In genomic region chr4:182917182-182918043, GRCh38 we compare ENCODE assay signal across 1 cellular context.
TF ChIP-seq lines count a peak whose summit lies in the region.

DCTD (minus strand) TSS chr4:182917386; CDS start chr4:182915568, 1,818 bp downstream.

TF ChIP-seq in HepG2, 621 proteins besides CTCF, POLR2A, EP300 and RAD21 (continued from another document and continues in another):
- 0 out of 2 replicates have a peak, but pooled peaks have one; percentile 56 for TF ChIP-seq ZNF142 (CRISPR knock-in tag; IDR thresholded peaks at IDR 0.05)
- TF ChIP-seq ZFP36L2 (CRISPR knock-in tag; IDR thresholded peaks at IDR 0.05): no peak
- peak; percentile 76 for TF ChIP-seq ZGPAT (CRISPR knock-in tag; IDR thresholded peaks at IDR 0.05)
- TF ChIP-seq ZMYM4 (CRISPR knock-in tag; IDR thresholded peaks at IDR 0.05): peak; percentile 22; the same call in 1 of the 2 replicates
- 0 out of 2 replicates have a peak, but pooled peaks have one; percentile 20 for TF ChIP-seq NFAT5 (CRISPR knock-in tag; IDR thresholded peaks at IDR 0.05)
- TF ChIP-seq SOX13 (IDR thresholded peaks at IDR 0.05): no peak
- peak in 1 of 2 experiments; percentile 35; a peak in 1 of 4 replicates for TF ChIP-seq SOX13 (CRISPR knock-in tag; conservative IDR thresholded peaks at IDR 0.05 in 1 of 2, IDR thresholded peaks at IDR 0.05 in 1 of 2)
- 0 out of 2 replicates have a peak, but pooled peaks have one; percentile 15 for TF ChIP-seq ZNF703 (CRISPR knock-in tag; IDR thresholded peaks at IDR 0.05; ENCODE audit: borderline replicate concordance)
- TF ChIP-seq PRDM15 (CRISPR knock-in tag; IDR thresholded peaks at IDR 0.05): 0 out of 2 replicates have a peak, but pooled peaks have one; percentile 55
- TF ChIP-seq ZXDC (CRISPR knock-in tag; IDR thresholded peaks at IDR 0.05): 0 out of 2 replicates have a peak, but pooled peaks have one; percentile 58
- no peak for TF ChIP-seq HOXA7 (CRISPR knock-in tag; IDR thresholded peaks at IDR 0.05)
- peak; percentile 21; the same call in 1 of the 2 replicates for TF ChIP-seq SP2 (CRISPR knock-in tag; IDR thresholded peaks at IDR 0.05)
- peak; percentile 72; the same call in 1 of the 2 replicates for TF ChIP-seq ZBED4 (CRISPR knock-in tag; IDR thresholded peaks at IDR 0.05; ENCODE audit: borderline replicate concordance)
- peak; percentile 57; the same call in 1 of the 2 replicates for TF ChIP-seq ZNF572 (CRISPR knock-in tag; IDR thresholded peaks at IDR 0.05)
- TF ChIP-seq MTA1 (CRISPR knock-in tag; IDR thresholded peaks at IDR 0.05; ENCODE audit: borderline replicate concordance): peak; percentile 29; the same call in 1 of the 2 replicates
- TF ChIP-seq SRY (CRISPR knock-in tag; IDR thresholded peaks at IDR 0.05): peak; percentile 72; the same call in 1 of the 2 replicates
- peak; percentile 59; the same call in 1 of the 2 replicates for TF ChIP-seq EED (CRISPR knock-in tag; IDR thresholded peaks at IDR 0.05)
- peak; percentile 9 for TF ChIP-seq DBP (CRISPR knock-in tag; IDR thresholded peaks at IDR 0.05; ENCODE audit: not compliant biosample characterization)
- TF ChIP-seq ARNT2 (CRISPR knock-in tag; IDR thresholded peaks at IDR 0.05; ENCODE audit: low read depth): peak; percentile 56
- no peak for TF ChIP-seq NAIF1 (CRISPR knock-in tag; IDR thresholded peaks at IDR 0.05; ENCODE audit: borderline replicate concordance)
- TF ChIP-seq E2F1 (CRISPR knock-in tag; IDR thresholded peaks at IDR 0.05): no peak
